ENCODE assay signal across 30 cellular contexts in the genomic region with DNA sequence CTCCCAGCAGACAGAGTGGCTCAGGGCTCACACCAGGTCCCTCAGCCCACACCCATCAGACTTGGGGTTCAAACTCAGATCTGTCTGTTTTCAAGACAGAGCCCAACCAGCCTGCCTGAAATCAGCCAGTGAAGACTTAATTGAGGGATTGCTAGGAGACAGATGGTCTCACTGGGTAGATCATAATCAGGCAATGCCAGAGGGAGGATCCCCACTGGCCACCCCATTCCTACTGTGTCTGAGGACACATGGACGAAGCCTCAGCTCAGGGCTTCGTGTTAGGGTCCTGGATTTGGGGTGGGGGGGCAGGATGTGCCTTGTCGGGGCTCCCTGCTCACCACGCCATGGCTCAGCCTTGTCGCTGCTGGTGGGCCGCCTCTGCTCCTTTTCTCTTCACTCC.
"Had no signal": no experiment of that assay in that cellular context is flagged by ENCODE, and none has a peak within 500 bp of the region (broad histone marks: within the 10 kb centered on the region; RNA-seq: fewer than 3 reads in every experiment).

No MANE protein-coding gene starts in this region.

- H3K27me3 ChIP-seq: Peyer's patch had no signal

- H3K27ac ChIP-seq: adrenal gland, Peyer's patch, SJSA1 had no signal

- H3K36me3 Mint-ChIP-seq: activated naive CD4-positive, alpha-beta T cell treated with anti-CD3 and anti-CD28 coated beads, Interleukin-2, amount 50 U/mL, for 72 hours; brain had no signal

- H3K9me3 Mint-ChIP-seq: activated CD4-positive, alpha-beta T cell treated with anti-CD3 and anti-CD28 coated beads, Interleukin-2, amount 10 ng/mL, durations not matched to agents 24 days and 14 days; activated naive CD4-positive, alpha-beta T cell treated with anti-CD3 and anti-CD28 coated beads for 36 hours; activated naive CD4-positive, alpha-beta T cell treated with anti-CD3 and anti-CD28 coated beads, Interleukin-2, amount 50 U/mL, for 72 hours; activated T-cell treated with anti-CD3 and anti-CD28 coated beads, Interleukin-2, amount 50 U/mL, for 72 hours; activated T-helper 17 cell treated with anti-CD3 and anti-CD28 coated beads, Interleukin-2, amount 50 U/mL, for 72 hours; T-helper 1 cell treated with Interleukin-12 subunit alpha and Interleukin-12 subunit beta and Interleukin-4 antibody, amounts not matched to agents 30 μg/mL and 1 μg/mL, for 36 hours; T-helper 2 cell treated with Interferon-gamma antibody and Interleukin-4, amounts not matched to agents 5 μg/mL and 100 μg/mL, for 36 hours had no signal

- H3K36me3 ChIP-seq: adrenal gland, Peyer's patch, SJSA1 had no signal

- H3K4me3 Mint-ChIP-seq: activated CD4-positive, alpha-beta T cell treated with anti-CD3 and anti-CD28 coated beads, Interleukin-2, amount 10 ng/mL, durations not matched to agents 24 days and 14 days; activated naive CD4-positive, alpha-beta T cell treated with anti-CD3 and anti-CD28 coated beads for 36 hours; activated T-cell treated with anti-CD3 and anti-CD28 coated beads, Interleukin-2, amount 50 U/mL, for 72 hours; activated T-helper 17 cell treated with anti-CD3 and anti-CD28 coated beads, Interleukin-2, amount 50 U/mL, for 72 hours; brain; T-helper 1 cell treated with Interleukin-12 subunit alpha and Interleukin-12 subunit beta and Interleukin-4 antibody, amounts not matched to agents 30 μg/mL and 1 μg/mL, for 36 hours; T-helper 2 cell treated with Interferon-gamma antibody and Interleukin-4, amounts not matched to agents 5 μg/mL and 100 μg/mL, for 36 hours had no signal

- H3K4me1 ChIP-seq: adrenal gland, Peyer's patch, SJSA1 had no signal

- H3K4me1 Mint-ChIP-seq: brain had no signal

- H3K27ac Mint-ChIP-seq: activated CD4-positive, alpha-beta T cell treated with anti-CD3 and anti-CD28 coated beads, Interleukin-2, amount 10 ng/mL, durations not matched to agents 24 days and 14 days; activated naive CD4-positive, alpha-beta T cell treated with anti-CD3 and anti-CD28 coated beads for 36 hours; activated naive CD4-positive, alpha-beta T cell treated with anti-CD3 and anti-CD28 coated beads, Interleukin-2, amount 50 U/mL, for 72 hours; activated T-cell treated with anti-CD3 and anti-CD28 coated beads, Interleukin-2, amount 50 U/mL, for 72 hours; activated T-helper 17 cell treated with anti-CD3 and anti-CD28 coated beads, Interleukin-2, amount 50 U/mL, for 72 hours; brain; T-helper 1 cell treated with Interleukin-12 subunit alpha and Interleukin-12 subunit beta and Interleukin-4 antibody, amounts not matched to agents 30 μg/mL and 1 μg/mL, for 36 hours; T-helper 2 cell treated with Interferon-gamma antibody and Interleukin-4, amounts not matched to agents 5 μg/mL and 100 μg/mL, for 36 hours had no signal

- DNase-seq: activated CD4-positive, alpha-beta T cell treated with anti-CD3 and anti-CD28 coated beads, Interleukin-2, amount 10 ng/mL, durations not matched to agents 24 days and 14 days; activated CD4-positive, alpha-beta T cell treated with anti-CD3 and anti-CD28 coated beads, Interleukin-2, amount 50 U/mL, for 4 hours; activated gamma-delta T cell treated with Interleukin-2 at 50 U/mL for 16 hours; activated naive CD4-positive, alpha-beta T cell treated with anti-CD3 and anti-CD28 coated beads for 36 hours; activated T-cell treated with anti-CD3 and anti-CD28 coated beads, Interleukin-2, amount 50 U/mL, for 72 hours; anterior cingulate cortex; central memory CD4-positive, alpha-beta T cell; NCI-H1092 treated with DMSO at 0.1 percent for 48 hours; NCI-H1417; NCI-H146; NCI-H187; NCI-H2029 treated with DMSO at 0.1 percent for 48 hours; NCI-H2107; NCI-H2171; NCI-H510A; NCI-H526; NCI-H748 treated with DMSO at 0.1 percent for 48 hours; NK-92 treated with Interleukin-12 subunit alpha and Interleukin-12 subunit beta, amount 100 ng/mL, for 24 hours; PC-3; RPMI8226; SHP77 treated with DMSO at 0.1 percent for 48 hours; SK-N-SH had no signal

- H3K9me3 ChIP-seq: adrenal gland, Peyer's patch, SJSA1, SK-N-SH had no signal

- H3K4me3 ChIP-seq: adrenal gland, Peyer's patch, SJSA1 had no signal
